In the genomic region with DNA sequence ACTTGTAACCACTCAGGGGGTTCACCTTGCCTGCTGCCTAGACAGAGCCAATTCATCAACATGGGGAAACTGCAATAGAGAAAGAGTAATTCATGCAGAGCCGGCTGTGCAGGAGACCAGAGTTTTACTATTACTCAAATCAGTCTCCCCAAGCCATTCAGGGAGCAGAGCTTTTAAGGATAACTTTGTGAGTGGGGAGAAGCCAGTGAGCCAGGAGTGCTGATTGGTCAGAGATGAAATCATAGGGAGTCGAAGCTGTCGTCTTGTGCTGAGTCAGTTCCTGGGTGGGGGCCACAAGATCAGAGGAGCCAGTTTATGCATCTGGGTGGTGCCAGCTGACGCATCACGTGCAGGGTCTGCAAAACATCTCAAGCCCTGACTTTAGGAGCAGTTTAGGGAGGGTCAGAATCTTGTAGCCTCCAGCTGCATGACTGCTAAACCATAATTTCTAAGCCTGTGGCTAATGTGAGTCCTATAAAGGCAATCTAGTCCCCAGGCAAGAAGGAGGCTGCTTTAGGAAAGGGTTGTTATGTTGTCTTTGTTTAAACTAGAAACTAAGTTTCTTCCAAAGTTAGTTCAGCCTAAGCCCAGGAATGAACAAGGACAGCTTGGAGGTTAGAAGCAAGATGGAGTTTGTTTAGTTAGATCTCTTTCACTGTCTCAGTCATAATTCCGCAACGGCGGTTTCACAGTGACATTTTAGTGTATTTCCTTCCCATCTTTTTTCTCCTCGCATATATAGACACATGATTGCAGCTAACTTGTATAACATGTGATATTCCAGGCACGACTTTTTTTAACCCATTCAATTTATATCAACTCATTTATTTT, we compare ENCODE assay signal across 9 cellular contexts.
DNase-seq lines count a peak whose midpoint lies in the region; ATAC-seq, FAIRE-seq and TF ChIP-seq lines count a peak whose summit lies in the region.
"Had no signal": no experiment of that assay in that cellular context is flagged by ENCODE, and none has a peak within 500 bp of the region (broad histone marks: within the 10 kb centered on the region; RNA-seq: fewer than 3 reads in every experiment).

No MANE protein-coding gene starts in this region.

- H3K4me1 ChIP-seq in A549: peaks cover 55% of the 10 kb centered on the region

- H3K27ac Mint-ChIP-seq in chondrocyte (ENCODE audit: unreplicated experiment): no peak overlapping the region

- no peak for TF ChIP-seq CTCF in A549 (IDR thresholded peaks at IDR 0.05)
- TF ChIP-seq CTCF in chondrocyte (IDR thresholded peaks at IDR 0.05): no peak

- H3K9me3 ChIP-seq in A549: no peaks in the 10 kb centered on the region

- H3K4me3 ChIP-seq in A549: no peak overlapping the region

- POLR2A ChIA-PET in A549 (lab: Yijun Ruan, JAX): no interaction called here

- H3K4me3 Mint-ChIP-seq in chondrocyte (ENCODE audit: unreplicated experiment): no peak overlapping the region

- H3K9me3 Mint-ChIP-seq in chondrocyte (ENCODE audit: low read depth): peaks cover 20% of the 10 kb centered on the region

- FAIRE-seq in A549 (lab: Jason Lieb, UNC): peak; percentile 59
- FAIRE-seq: G401.6 had no signal

- H3K4me1 Mint-ChIP-seq in chondrocyte (ENCODE audit: low read depth): peaks cover 36% of the 10 kb centered on the region

- WGBS in A549 (ENCODE audit: missing lambda C conversion rate): 48% methylated on average over 10 of the region's 10 CpGs

- peak overlapping the region; percentile 2 to 71; a peak in 5 of 6 replicates for H3K27ac ChIP-seq in A549

- CTCF ChIA-PET in A549 (lab: Yijun Ruan, JAX): interaction anchor here (0.7 to 1.4 kb wide), 6 partner anchors 8 to 130 kb away, joined by 3 to 4 read pairs (median 4); no protein-coding TSS in a partner anchor

- H3K27me3 Mint-ChIP-seq in chondrocyte (ENCODE audit: low read depth): no peaks in the 10 kb centered on the region

- no peaks in the 10 kb centered on the region for H3K36me3 Mint-ChIP-seq in chondrocyte (ENCODE audit: low read depth)

- TF ChIP-seq RAD21 in A549 (conservative IDR thresholded peaks at IDR 0.05 in 1 of 2, IDR thresholded peaks at IDR 0.05 in 1 of 2): no peak

- peak overlapping the region; percentile 39 for H3K4me2 ChIP-seq in A549

- no peak for TF ChIP-seq POLR2A in A549 (IDR thresholded peaks at IDR 0.05; ENCODE audit: low read length)

- DNase-seq in A549 (ENCODE audit: low read depth in 1 of 2, low spot score in 1 of 2) (peak in 1 of 2 experiments; percentile 76), LoVo (ENCODE audit: low spot score) (peak; percentile 89), left ventricle myocardium superior (peak; percentile 45), middle frontal gyrus (ENCODE audit: extremely low spot score, low spot score) (no peak), chondrocyte (ENCODE audit: low spot score) (no peak)
- DNase-seq in activated CD8-positive, alpha-beta memory T cell treated with anti-CD3 and anti-CD28 coated beads, Interleukin-2, amount 50 U/mL, for 24 hours (ENCODE audit: extremely low read depth): peak; percentile 32
- peak in 4 of 6 experiments; percentile 13 to 49 (median 35) for DNase-seq in stimulated activated naive CD4-positive, alpha-beta T cell (lab: John Stamatoyannopoulos, UW)

- ATAC-seq in A549: no peak
- ATAC-seq in left ventricle myocardium superior: no peak
- ATAC-seq in HG03469 (IDR thresholded peaks at IDR 0.05; ENCODE audit: unreplicated experiment): no peak

- intact Hi-C loops in left ventricle myocardium superior (cut with micrococcal nuclease): no loop called here

- TF ChIP-seq EP300 in A549 (IDR thresholded peaks at IDR 0.05): no peak

TF ChIP-seq in A549, 52 proteins besides CTCF, POLR2A, EP300 and RAD21:
- no peak for TF ChIP-seq MAZ (IDR thresholded peaks at IDR 0.05; ENCODE audit: borderline replicate concordance, low read depth, low read length)
- TF ChIP-seq BHLHE40 (IDR thresholded peaks at IDR 0.05; ENCODE audit: low read depth, low read length): peak; percentile 66
- no peak for TF ChIP-seq NFE2L2 (conservative IDR thresholded peaks at IDR 0.05; ENCODE audit: low read length)
- no peak for TF ChIP-seq TP53 (CRISPR knock-in tag; IDR thresholded peaks at IDR 0.05)
- peak; percentile 90 for TF ChIP-seq MAFK (IDR thresholded peaks at IDR 0.05; ENCODE audit: partially characterized antibody)
- TF ChIP-seq, protein P1, sequence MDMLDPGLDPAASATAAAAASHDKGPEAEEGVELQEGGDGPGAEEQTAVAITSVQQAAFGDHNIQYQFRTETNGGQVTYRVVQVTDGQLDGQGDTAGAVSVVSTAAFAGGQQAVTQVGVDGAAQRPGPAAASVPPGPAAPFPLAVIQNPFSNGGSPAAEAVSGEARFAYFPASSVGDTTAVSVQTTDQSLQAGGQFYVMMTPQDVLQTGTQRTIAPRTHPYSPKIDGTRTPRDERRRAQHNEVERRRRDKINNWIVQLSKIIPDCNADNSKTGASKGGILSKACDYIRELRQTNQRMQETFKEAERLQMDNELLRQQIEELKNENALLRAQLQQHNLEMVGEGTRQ (IDR thresholded peaks at IDR 0.05): peak; percentile 82
- TF ChIP-seq ZNF302 (CRISPR knock-in tag; IDR thresholded peaks at IDR 0.05): no peak
- no peak for TF ChIP-seq PBX3 (IDR thresholded peaks at IDR 0.05)

Comparison
In these comparisons a context has a peak if more than half of its experiments do, and no peak if none do; other contexts are left out.
1. DNase-seq: peak in LoVo (single experiment), activated CD8-positive, alpha-beta memory T cell treated with anti-CD3 and anti-CD28 coated beads, Interleukin-2, amount 50 U/mL, for 24 hours (single experiment), left ventricle myocardium superior (single experiment) and stimulated activated naive CD4-positive, alpha-beta T cell (4 of 6); none in middle frontal gyrus (single experiment) and chondrocyte (single experiment).